Comparison of ENCODE assay signal across 1 cellular context in the genomic region with DNA sequence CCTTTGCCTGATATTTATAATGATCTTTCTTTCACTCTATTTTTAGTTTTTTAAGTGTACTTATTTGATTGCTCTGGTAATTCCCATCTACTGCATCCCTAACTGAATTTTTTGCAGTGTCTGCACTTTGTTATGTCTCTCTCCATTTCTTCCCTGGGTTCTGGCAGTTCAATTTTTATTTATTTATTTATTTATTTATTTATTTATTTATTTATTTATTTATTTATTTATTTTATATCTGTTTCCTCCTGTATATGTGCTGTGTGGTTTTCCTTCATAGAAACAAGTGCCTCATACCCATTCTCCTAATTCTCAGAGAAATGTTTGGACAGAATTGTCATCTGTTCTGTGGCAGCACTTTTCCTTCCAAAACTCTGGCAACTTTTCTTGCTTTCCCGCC.
TF ChIP-seq lines count a peak whose summit lies in the region.

No MANE protein-coding gene starts in this region.

TF ChIP-seq in HEK293, 187 proteins besides CTCF, POLR2A, EP300 and RAD21 (continued from another document):
- TF ChIP-seq, protein P1, sequence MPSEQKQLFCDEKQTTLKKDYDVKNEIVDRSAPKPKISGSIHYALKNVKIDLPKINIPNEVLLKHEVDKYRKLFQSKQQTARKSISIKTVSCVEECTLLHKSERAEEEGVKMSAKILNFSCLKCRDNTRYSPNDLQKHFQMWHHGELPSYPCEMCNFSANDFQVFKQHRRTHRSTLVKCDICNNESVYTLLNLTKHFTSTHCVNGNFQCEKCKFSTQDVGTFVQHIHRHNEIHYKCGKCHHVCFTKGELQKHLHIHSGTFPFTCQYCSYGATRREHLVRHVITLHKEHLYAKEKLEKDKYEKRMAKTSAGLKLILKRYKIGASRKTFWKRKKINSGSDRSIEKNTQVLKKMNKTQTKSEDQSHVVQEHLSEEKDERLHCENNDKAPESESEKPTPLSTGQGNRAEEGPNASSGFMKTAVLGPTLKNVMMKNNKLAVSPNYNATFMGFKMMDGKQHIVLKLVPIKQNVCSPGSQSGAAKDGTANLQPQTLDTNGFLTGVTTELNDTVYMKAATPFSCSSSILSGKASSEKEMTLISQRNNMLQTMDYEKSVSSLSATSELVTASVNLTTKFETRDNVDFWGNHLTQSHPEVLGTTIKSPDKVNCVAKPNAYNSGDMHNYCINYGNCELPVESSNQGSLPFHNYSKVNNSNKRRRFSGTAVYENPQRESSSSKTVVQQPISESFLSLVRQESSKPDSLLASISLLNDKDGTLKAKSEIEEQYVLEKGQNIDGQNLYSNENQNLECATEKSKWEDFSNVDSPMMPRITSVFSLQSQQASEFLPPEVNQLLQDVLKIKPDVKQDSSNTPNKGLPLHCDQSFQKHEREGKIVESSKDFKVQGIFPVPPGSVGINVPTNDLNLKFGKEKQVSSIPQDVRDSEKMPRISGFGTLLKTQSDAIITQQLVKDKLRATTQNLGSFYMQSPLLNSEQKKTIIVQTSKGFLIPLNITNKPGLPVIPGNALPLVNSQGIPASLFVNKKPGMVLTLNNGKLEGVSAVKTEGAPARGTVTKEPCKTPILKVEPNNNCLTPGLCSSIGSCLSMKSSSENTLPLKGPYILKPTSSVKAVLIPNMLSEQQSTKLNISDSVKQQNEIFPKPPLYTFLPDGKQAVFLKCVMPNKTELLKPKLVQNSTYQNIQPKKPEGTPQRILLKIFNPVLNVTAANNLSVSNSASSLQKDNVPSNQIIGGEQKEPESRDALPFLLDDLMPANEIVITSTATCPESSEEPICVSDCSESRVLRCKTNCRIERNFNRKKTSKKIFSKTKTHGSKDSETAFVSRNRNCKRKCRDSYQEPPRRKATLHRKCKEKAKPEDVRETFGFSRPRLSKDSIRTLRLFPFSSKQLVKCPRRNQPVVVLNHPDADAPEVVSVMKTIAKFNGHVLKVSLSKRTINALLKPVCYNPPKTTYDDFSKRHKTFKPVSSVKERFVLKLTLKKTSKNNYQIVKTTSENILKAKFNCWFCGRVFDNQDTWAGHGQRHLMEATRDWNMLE (tag by site-specific recombination; conservative IDR thresholded peaks at IDR 0.05; ENCODE audit: low read depth): peak; percentile 81; the same call in 1 of the 2 replicates
- TF ChIP-seq, protein P2, sequence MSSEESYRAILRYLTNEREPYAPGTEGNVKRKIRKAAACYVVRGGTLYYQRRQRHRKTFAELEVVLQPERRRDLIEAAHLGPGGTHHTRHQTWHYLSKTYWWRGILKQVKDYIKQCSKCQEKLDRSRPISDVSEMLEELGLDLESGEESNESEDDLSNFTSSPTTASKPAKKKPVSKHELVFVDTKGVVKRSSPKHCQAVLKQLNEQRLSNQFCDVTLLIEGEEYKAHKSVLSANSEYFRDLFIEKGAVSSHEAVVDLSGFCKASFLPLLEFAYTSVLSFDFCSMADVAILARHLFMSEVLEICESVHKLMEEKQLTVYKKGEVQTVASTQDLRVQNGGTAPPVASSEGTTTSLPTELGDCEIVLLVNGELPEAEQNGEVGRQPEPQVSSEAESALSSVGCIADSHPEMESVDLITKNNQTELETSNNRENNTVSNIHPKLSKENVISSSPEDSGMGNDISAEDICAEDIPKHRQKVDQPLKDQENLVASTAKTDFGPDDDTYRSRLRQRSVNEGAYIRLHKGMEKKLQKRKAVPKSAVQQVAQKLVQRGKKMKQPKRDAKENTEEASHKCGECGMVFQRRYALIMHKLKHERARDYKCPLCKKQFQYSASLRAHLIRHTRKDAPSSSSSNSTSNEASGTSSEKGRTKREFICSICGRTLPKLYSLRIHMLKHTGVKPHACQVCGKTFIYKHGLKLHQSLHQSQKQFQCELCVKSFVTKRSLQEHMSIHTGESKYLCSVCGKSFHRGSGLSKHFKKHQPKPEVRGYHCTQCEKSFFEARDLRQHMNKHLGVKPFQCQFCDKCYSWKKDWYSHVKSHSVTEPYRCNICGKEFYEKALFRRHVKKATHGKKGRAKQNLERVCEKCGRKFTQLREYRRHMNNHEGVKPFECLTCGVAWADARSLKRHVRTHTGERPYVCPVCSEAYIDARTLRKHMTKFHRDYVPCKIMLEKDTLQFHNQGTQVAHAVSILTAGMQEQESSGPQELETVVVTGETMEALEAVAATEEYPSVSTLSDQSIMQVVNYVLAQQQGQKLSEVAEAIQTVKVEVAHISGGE (tag by site-specific recombination; conservative IDR thresholded peaks at IDR 0.05; ENCODE audit: low read depth): peak; percentile 83
- TF ChIP-seq ZNF140 (tag by site-specific recombination; IDR thresholded peaks at IDR 0.05) (peak; percentile 72; the same call in 1 of the 2 replicates), ZNF426 (tag by site-specific recombination; IDR thresholded peaks at IDR 0.05) (peak; percentile 87), GLI4 (tag by site-specific recombination; IDR thresholded peaks at IDR 0.05) (no peak), ZNF664 (tag by site-specific recombination; IDR thresholded peaks at IDR 0.05) (0 out of 2 replicates have a peak, but pooled peaks have one; percentile 25), ZBTB21 (tag by site-specific recombination; IDR thresholded peaks at IDR 0.05) (no peak), ZBTB20 (tag by site-specific recombination; IDR thresholded peaks at IDR 0.05) (no peak), ZNF433 (tag by site-specific recombination; IDR thresholded peaks at IDR 0.05; ENCODE audit: low read depth) (peak; percentile 12; the same call in 1 of the 2 replicates), ZNF555 (tag by site-specific recombination; conservative IDR thresholded peaks at IDR 0.05) (peak; percentile 89), ZNF623 (tag by site-specific recombination; IDR thresholded peaks at IDR 0.05) (peak; percentile 56), ZNF510 (tag by site-specific recombination; IDR thresholded peaks at IDR 0.05; ENCODE audit: insufficient replicate concordance) (peak; percentile 73), ZNF202 (tag by site-specific recombination; IDR thresholded peaks at IDR 0.05; ENCODE audit: borderline replicate concordance) (peak; percentile 79; the same call in 1 of the 2 replicates), ZBTB1 (tag by site-specific recombination; IDR thresholded peaks at IDR 0.05) (no peak), ZNF132 (tag by site-specific recombination; IDR thresholded peaks at IDR 0.05; ENCODE audit: borderline replicate concordance) (no peak), ZNF239 (tag by site-specific recombination; IDR thresholded peaks at IDR 0.05) (no peak), SETDB1 (IDR thresholded peaks at IDR 0.05; ENCODE audit: insufficient read length, low read length) (no peak), MEIS1 (CRISPR knock-in tag; IDR thresholded peaks at IDR 0.05; ENCODE audit: borderline replicate concordance) (no peak), ZNF266 (tag by site-specific recombination; IDR thresholded peaks at IDR 0.05; ENCODE audit: low read depth) (0 out of 2 replicates have a peak, but pooled peaks have one; percentile 43), ZNF558 (tag by site-specific recombination; IDR thresholded peaks at IDR 0.05) (0 out of 2 replicates have a peak, but pooled peaks have one; percentile 32), YY1 (tag by site-specific recombination; IDR thresholded peaks at IDR 0.05) (no peak), ZNF529 (tag by site-specific recombination; IDR thresholded peaks at IDR 0.05; ENCODE audit: insufficient replicate concordance) (no peak), ZNF501 (tag by site-specific recombination; IDR thresholded peaks at IDR 0.05) (peak; percentile 28; the same call in 1 of the 2 replicates), ZNF341 (tag by site-specific recombination; IDR thresholded peaks at IDR 0.05; ENCODE audit: low read depth) (peak; percentile 19; the same call in 1 of the 2 replicates), ZNF391 (tag by site-specific recombination; IDR thresholded peaks at IDR 0.05; ENCODE audit: borderline replicate concordance, low read depth) (no peak)
- TF ChIP-seq, protein P3, sequence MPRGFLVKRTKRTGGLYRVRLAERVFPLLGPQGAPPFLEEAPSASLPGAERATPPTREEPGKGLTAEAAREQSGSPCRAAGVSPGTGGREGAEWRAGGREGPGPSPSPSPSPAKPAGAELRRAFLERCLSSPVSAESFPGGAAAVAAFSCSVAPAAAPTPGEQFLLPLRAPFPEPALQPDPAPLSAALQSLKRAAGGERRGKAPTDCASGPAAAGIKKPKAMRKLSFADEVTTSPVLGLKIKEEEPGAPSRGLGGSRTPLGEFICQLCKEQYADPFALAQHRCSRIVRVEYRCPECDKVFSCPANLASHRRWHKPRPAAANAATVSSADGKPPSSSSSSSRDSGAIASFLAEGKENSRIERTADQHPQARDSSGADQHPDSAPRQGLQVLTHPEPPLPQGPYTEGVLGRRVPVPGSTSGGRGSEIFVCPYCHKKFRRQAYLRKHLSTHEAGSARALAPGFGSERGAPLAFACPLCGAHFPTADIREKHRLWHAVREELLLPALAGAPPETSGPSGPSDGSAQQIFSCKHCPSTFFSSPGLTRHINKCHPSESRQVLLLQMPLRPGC (tag by site-specific recombination; IDR thresholded peaks at IDR 0.05): no peak
- TF ChIP-seq, protein P4, sequence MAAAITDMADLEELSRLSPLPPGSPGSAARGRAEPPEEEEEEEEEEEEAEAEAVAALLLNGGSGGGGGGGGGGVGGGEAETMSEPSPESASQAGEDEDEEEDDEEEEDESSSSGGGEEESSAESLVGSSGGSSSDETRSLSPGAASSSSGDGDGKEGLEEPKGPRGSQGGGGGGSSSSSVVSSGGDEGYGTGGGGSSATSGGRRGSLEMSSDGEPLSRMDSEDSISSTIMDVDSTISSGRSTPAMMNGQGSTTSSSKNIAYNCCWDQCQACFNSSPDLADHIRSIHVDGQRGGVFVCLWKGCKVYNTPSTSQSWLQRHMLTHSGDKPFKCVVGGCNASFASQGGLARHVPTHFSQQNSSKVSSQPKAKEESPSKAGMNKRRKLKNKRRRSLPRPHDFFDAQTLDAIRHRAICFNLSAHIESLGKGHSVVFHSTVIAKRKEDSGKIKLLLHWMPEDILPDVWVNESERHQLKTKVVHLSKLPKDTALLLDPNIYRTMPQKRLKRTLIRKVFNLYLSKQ (tag by site-specific recombination; IDR thresholded peaks at IDR 0.05; ENCODE audit: borderline replicate concordance): 0 out of 2 replicates have a peak, but pooled peaks have one; percentile 20
- TF ChIP-seq, protein P5, sequence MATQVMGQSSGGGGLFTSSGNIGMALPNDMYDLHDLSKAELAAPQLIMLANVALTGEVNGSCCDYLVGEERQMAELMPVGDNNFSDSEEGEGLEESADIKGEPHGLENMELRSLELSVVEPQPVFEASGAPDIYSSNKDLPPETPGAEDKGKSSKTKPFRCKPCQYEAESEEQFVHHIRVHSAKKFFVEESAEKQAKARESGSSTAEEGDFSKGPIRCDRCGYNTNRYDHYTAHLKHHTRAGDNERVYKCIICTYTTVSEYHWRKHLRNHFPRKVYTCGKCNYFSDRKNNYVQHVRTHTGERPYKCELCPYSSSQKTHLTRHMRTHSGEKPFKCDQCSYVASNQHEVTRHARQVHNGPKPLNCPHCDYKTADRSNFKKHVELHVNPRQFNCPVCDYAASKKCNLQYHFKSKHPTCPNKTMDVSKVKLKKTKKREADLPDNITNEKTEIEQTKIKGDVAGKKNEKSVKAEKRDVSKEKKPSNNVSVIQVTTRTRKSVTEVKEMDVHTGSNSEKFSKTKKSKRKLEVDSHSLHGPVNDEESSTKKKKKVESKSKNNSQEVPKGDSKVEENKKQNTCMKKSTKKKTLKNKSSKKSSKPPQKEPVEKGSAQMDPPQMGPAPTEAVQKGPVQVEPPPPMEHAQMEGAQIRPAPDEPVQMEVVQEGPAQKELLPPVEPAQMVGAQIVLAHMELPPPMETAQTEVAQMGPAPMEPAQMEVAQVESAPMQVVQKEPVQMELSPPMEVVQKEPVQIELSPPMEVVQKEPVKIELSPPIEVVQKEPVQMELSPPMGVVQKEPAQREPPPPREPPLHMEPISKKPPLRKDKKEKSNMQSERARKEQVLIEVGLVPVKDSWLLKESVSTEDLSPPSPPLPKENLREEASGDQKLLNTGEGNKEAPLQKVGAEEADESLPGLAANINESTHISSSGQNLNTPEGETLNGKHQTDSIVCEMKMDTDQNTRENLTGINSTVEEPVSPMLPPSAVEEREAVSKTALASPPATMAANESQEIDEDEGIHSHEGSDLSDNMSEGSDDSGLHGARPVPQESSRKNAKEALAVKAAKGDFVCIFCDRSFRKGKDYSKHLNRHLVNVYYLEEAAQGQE (tag by site-specific recombination; IDR thresholded peaks at IDR 0.05): peak; percentile 59; the same call in 1 of the 2 replicates
- TF ChIP-seq, protein P6, sequence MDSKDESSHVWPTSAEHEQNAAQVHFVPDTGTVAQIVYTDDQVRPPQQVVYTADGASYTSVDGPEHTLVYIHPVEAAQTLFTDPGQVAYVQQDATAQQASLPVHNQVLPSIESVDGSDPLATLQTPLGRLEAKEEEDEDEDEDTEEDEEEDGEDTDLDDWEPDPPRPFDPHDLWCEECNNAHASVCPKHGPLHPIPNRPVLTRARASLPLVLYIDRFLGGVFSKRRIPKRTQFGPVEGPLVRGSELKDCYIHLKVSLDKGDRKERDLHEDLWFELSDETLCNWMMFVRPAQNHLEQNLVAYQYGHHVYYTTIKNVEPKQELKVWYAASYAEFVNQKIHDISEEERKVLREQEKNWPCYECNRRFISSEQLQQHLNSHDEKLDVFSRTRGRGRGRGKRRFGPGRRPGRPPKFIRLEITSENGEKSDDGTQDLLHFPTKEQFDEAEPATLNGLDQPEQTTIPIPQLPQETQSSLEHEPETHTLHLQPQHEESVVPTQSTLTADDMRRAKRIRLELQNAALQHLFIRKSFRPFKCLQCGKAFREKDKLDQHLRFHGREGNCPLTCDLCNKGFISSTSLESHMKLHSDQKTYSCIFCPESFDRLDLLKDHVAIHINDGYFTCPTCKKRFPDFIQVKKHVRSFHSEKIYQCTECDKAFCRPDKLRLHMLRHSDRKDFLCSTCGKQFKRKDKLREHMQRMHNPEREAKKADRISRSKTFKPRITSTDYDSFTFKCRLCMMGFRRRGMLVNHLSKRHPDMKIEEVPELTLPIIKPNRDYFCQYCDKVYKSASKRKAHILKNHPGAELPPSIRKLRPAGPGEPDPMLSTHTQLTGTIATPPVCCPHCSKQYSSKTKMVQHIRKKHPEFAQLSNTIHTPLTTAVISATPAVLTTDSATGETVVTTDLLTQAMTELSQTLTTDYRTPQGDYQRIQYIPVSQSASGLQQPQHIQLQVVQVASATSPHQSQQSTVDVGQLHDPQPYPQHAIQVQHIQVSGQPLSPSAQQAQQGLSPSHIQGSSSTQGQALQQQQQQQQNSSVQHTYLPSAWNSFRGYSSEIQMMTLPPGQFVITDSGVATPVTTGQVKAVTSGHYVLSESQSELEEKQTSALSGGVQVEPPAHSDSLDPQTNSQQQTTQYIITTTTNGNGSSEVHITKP (tag by site-specific recombination; IDR thresholded peaks at IDR 0.05): no peak
- TF ChIP-seq, protein P7, sequence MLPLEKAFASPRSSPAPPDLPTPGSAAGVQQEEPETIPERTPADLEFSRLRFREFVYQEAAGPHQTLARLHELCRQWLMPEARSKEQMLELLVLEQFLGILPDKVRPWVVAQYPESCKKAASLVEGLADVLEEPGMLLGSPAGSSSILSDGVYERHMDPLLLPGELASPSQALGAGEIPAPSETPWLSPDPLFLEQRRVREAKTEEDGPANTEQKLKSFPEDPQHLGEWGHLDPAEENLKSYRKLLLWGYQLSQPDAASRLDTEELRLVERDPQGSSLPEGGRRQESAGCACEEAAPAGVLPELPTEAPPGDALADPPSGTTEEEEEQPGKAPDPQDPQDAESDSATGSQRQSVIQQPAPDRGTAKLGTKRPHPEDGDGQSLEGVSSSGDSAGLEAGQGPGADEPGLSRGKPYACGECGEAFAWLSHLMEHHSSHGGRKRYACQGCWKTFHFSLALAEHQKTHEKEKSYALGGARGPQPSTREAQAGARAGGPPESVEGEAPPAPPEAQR (tag by site-specific recombination; IDR thresholded peaks at IDR 0.05): no peak
- TF ChIP-seq, protein P8, sequence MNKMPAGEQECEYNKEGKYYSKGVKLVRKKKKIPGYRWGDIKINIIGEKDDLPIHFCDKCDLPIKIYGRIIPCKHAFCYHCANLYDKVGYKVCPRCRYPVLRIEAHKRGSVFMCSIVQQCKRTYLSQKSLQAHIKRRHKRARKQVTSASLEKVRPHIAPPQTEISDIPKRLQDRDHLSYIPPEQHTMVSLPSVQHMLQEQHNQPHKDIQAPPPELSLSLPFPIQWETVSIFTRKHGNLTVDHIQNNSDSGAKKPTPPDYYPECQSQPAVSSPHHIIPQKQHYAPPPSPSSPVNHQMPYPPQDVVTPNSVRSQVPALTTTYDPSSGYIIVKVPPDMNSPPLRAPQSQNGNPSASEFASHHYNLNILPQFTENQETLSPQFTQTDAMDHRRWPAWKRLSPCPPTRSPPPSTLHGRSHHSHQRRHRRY (tag by site-specific recombination; IDR thresholded peaks at IDR 0.05): no peak
